ENCODE assay signal across 11 cellular contexts in the genomic region with DNA sequence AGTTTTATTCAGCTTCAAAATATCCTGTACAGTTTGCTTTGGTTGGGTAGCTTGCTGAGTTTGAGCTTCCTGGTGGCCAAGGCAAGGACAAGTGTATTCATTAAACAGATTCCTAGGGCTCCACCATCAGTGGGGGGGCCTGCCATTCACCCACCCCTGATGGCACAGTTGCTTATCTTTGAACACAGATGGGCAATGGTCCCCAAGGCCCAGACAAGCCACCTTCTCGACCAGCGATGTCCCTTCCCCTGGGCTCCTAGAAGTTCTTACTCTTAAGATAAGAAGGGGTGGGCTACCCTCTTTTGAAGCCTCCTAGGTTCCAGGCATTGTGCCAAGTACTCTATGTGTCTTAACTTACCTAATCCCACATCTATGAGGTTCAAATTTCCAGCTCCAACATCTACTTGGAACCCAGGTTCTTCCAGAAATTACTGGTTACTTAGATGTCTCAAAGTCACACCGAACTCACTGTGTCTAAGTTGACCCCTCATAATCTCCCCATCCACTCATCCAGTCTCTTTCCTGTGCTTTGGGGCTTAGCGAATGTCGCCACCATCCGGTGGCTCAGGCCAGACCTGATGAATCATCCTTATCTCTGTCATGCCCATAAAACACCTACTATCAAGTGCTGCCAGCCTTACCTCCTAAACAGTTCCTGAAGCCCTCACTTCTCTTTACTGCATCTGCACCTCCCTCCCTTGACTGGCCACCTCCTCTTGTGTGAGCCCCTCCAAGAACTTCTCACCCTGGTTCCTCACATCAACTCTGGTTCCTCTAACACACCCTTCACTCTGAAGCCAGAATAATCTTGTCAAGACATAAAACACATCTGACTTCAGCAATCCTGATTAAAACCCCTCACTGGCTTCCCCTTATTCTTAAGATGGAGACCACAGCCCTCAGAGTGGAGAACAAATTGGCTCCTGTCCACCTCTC. TPM values are rescaled to one million over a fixed set of nuclear protein-coding genes. Genes with fewer than 3 reads are reported as not detected.
A peak's percentile ranks its signal among the peaks of the same experiment; 100 is the strongest.
DNase-seq lines count a peak whose midpoint lies in the region; ATAC-seq and TF ChIP-seq lines count a peak whose summit lies in the region.
"Had no signal": no experiment of that assay in that cellular context is flagged by ENCODE, and none has a peak within 500 bp of the region (broad histone marks: within the 10 kb centered on the region; RNA-seq: fewer than 3 reads in every experiment).

No MANE protein-coding gene starts in this region.

- H3K4me1 Mint-ChIP-seq in activated naive CD8-positive, alpha-beta T cell treated with anti-CD3 and anti-CD28 coated beads, Interleukin-2, amount 50 U/mL, for 24 hours: no peaks in the 10 kb centered on the region
- H3K4me1 Mint-ChIP-seq in activated naive CD8-positive, alpha-beta T cell treated with anti-CD3 and anti-CD28 coated beads for 36 hours: no peaks in the 10 kb centered on the region
- H3K4me1 Mint-ChIP-seq in T-helper 2 cell treated with Interferon-gamma antibody and Interleukin-4, amounts not matched to agents 5 μg/mL and 100 μg/mL, for 36 hours (ENCODE audit: low read depth): no peaks in the 10 kb centered on the region
- H3K4me1 Mint-ChIP-seq in CD4-positive, alpha-beta memory T cell: no peaks in the 10 kb centered on the region

- peak; percentile 4 for DNase-seq in activated naive CD8-positive, alpha-beta T cell treated with anti-CD3 and anti-CD28 coated beads, Interleukin-2, amount 50 U/mL, for 24 hours
- DNase-seq in activated naive CD8-positive, alpha-beta T cell treated with anti-CD3 and anti-CD28 coated beads for 36 hours: no peak
- DNase-seq in OCI-LY7 (ENCODE audit: low spot score) (peak; percentile 60), hepatocyte (ENCODE audit: low spot score) (peak; percentile 52), upper lobe of right lung (peak; percentile 23)
- no peak for DNase-seq in T-helper 2 cell treated with Interferon-gamma antibody and Interleukin-4, amounts not matched to agents 5 μg/mL and 100 μg/mL, for 36 hours (ENCODE audit: low spot score)
- no peak for DNase-seq in CD4-positive, alpha-beta memory T cell

- H3K27ac ChIP-seq in OCI-LY7 (ENCODE audit: low read depth, low read length, poor library complexity, severe bottlenecking) (no peak overlapping the region), hepatocyte (no peak overlapping the region), upper lobe of right lung (no peak overlapping the region)
- H3K27ac ChIP-seq in CD4-positive, alpha-beta memory T cell (ENCODE audit: low read depth, low read length): no peak overlapping the region
- H3K27ac ChIP-seq: RWPE1 had no signal

- TF ChIP-seq CTCF in OCI-LY7 (conservative IDR thresholded peaks at IDR 0.05; ENCODE audit: low read length): peak; percentile 89
- TF ChIP-seq CTCF in hepatocyte (IDR thresholded peaks at IDR 0.05; ENCODE audit: poor library complexity): peak; percentile 53
- no peak for TF ChIP-seq CTCF in upper lobe of right lung (IDR thresholded peaks at IDR 0.05)

- H3K4me2 ChIP-seq in OCI-LY7 (ENCODE audit: low read length) (no peak overlapping the region), hepatocyte (no peak overlapping the region)

- no peaks in the 10 kb centered on the region for H3K36me3 Mint-ChIP-seq in activated naive CD8-positive, alpha-beta T cell treated with anti-CD3 and anti-CD28 coated beads, Interleukin-2, amount 50 U/mL, for 24 hours (ENCODE audit: low read depth)
- H3K36me3 Mint-ChIP-seq in activated naive CD8-positive, alpha-beta T cell treated with anti-CD3 and anti-CD28 coated beads for 36 hours: no peaks in the 10 kb centered on the region
- no peaks in the 10 kb centered on the region for H3K36me3 Mint-ChIP-seq in T-helper 2 cell treated with Interferon-gamma antibody and Interleukin-4, amounts not matched to agents 5 μg/mL and 100 μg/mL, for 36 hours (ENCODE audit: low read depth)
- H3K36me3 Mint-ChIP-seq in CD4-positive, alpha-beta memory T cell: no peaks in the 10 kb centered on the region
- H3K36me3 Mint-ChIP-seq: IgD-negative memory B cell had no signal

- H3K9me3 Mint-ChIP-seq in activated naive CD8-positive, alpha-beta T cell treated with anti-CD3 and anti-CD28 coated beads, Interleukin-2, amount 50 U/mL, for 24 hours: no peaks in the 10 kb centered on the region
- no peaks in the 10 kb centered on the region for H3K9me3 Mint-ChIP-seq in activated naive CD8-positive, alpha-beta T cell treated with anti-CD3 and anti-CD28 coated beads for 36 hours
- H3K9me3 Mint-ChIP-seq in T-helper 2 cell treated with Interferon-gamma antibody and Interleukin-4, amounts not matched to agents 5 μg/mL and 100 μg/mL, for 36 hours: no peaks in the 10 kb centered on the region
- peaks cover 0 to 2% (median 0%) of the 10 kb centered on the region in 8 donors for H3K9me3 Mint-ChIP-seq in CD4-positive, alpha-beta memory T cell

- H4K20me1 ChIP-seq in OCI-LY7 (ENCODE audit: insufficient read depth, low read length): no peaks in the 10 kb centered on the region
- H4K20me1 ChIP-seq in hepatocyte (ENCODE audit: insufficient read depth, poor library complexity, severe bottlenecking): no peaks in the 10 kb centered on the region

- BruUV-seq in OCI-LY7 (replicated peaks; lab: Mats Ljungman, UMichigan): no TSS peak

- 39% methylated on average over 6 of the region's 6 CpGs for WGBS in hepatocyte (ENCODE audit: low lambda C conversion rate, missing lambda C conversion rate)

- POLR2A ChIA-PET in OCI-LY7 (lab: Charles Lee): no interaction called here
- POLR2A ChIA-PET in CD4-positive, alpha-beta memory T cell (lab: Charles Lee; ENCODE audit: partially characterized antibody): no interaction called here

- H3K27me3 Mint-ChIP-seq in activated naive CD8-positive, alpha-beta T cell treated with anti-CD3 and anti-CD28 coated beads, Interleukin-2, amount 50 U/mL, for 24 hours: peaks cover 20% of the 10 kb centered on the region
- H3K27me3 Mint-ChIP-seq in activated naive CD8-positive, alpha-beta T cell treated with anti-CD3 and anti-CD28 coated beads for 36 hours: peaks cover 5% of the 10 kb centered on the region
- peaks cover 4% of the 10 kb centered on the region for H3K27me3 Mint-ChIP-seq in T-helper 2 cell treated with Interferon-gamma antibody and Interleukin-4, amounts not matched to agents 5 μg/mL and 100 μg/mL, for 36 hours (ENCODE audit: low read depth)
- H3K27me3 Mint-ChIP-seq in CD4-positive, alpha-beta memory T cell: peaks cover 11 to 18% of the 10 kb centered on the region in 2 donors

- H3K4me3 ChIP-seq in OCI-LY7 (ENCODE audit: low read depth, low read length, poor library complexity, severe bottlenecking) (no peak overlapping the region), hepatocyte (no peak overlapping the region), upper lobe of right lung (no peak overlapping the region)
- no peak overlapping the region for H3K4me3 ChIP-seq in CD4-positive, alpha-beta memory T cell (ENCODE audit: low read length in 2 of 2)

- no peaks in the 10 kb centered on the region for H3K9me3 ChIP-seq in OCI-LY7 (ENCODE audit: low read length)
- no peaks in the 10 kb centered on the region for H3K9me3 ChIP-seq in hepatocyte (ENCODE audit: low read depth)
- H3K9me3 ChIP-seq in upper lobe of right lung: no peaks in the 10 kb centered on the region
- no peaks in the 10 kb centered on the region for H3K9me3 ChIP-seq in CD4-positive, alpha-beta memory T cell (ENCODE audit: control insufficient read depth in 1 of 2, low read length in 2 of 2)

- H3K4me1 ChIP-seq in OCI-LY7 (ENCODE audit: insufficient read depth, low read length, poor library complexity, severe bottlenecking) (peaks cover 46% of the 10 kb centered on the region), hepatocyte (ENCODE audit: insufficient read depth) (no peaks in the 10 kb centered on the region), upper lobe of right lung (no peaks in the 10 kb centered on the region)
- H3K4me1 ChIP-seq in CD4-positive, alpha-beta memory T cell (ENCODE audit: insufficient read depth, low read length): no peaks in the 10 kb centered on the region

- H2AFZ ChIP-seq in OCI-LY7 (ENCODE audit: low read length) (no peak overlapping the region), hepatocyte (no peak overlapping the region)

- no peak overlapping the region for H3K4me3 Mint-ChIP-seq in activated naive CD8-positive, alpha-beta T cell treated with anti-CD3 and anti-CD28 coated beads, Interleukin-2, amount 50 U/mL, for 24 hours
- no peak overlapping the region for H3K4me3 Mint-ChIP-seq in activated naive CD8-positive, alpha-beta T cell treated with anti-CD3 and anti-CD28 coated beads for 36 hours
- no peak overlapping the region for H3K4me3 Mint-ChIP-seq in T-helper 2 cell treated with Interferon-gamma antibody and Interleukin-4, amounts not matched to agents 5 μg/mL and 100 μg/mL, for 36 hours
- no peak overlapping the region for H3K4me3 Mint-ChIP-seq in CD4-positive, alpha-beta memory T cell
- H3K4me3 Mint-ChIP-seq: IgD-negative memory B cell had no signal

- H3K9me2 ChIP-seq in OCI-LY7 (ENCODE audit: insufficient read depth, low read length) (no peaks in the 10 kb centered on the region), hepatocyte (replicated peaks; ENCODE audit: insufficient read depth) (no peaks in the 10 kb centered on the region)

- H3K27me3 ChIP-seq in hepatocyte: peaks cover 35% of the 10 kb centered on the region
- peaks cover 5% of the 10 kb centered on the region for H3K27me3 ChIP-seq in upper lobe of right lung
- H3K27me3 ChIP-seq in CD4-positive, alpha-beta memory T cell (ENCODE audit: insufficient read depth, low read length): no peaks in the 10 kb centered on the region

- H3K27ac Mint-ChIP-seq in activated naive CD8-positive, alpha-beta T cell treated with anti-CD3 and anti-CD28 coated beads, Interleukin-2, amount 50 U/mL, for 24 hours: no peak overlapping the region
- no peak overlapping the region for H3K27ac Mint-ChIP-seq in activated naive CD8-positive, alpha-beta T cell treated with anti-CD3 and anti-CD28 coated beads for 36 hours
- H3K27ac Mint-ChIP-seq in T-helper 2 cell treated with Interferon-gamma antibody and Interleukin-4, amounts not matched to agents 5 μg/mL and 100 μg/mL, for 36 hours: no peak overlapping the region
- H3K27ac Mint-ChIP-seq in CD4-positive, alpha-beta memory T cell: no peak overlapping the region
- H3K27ac Mint-ChIP-seq: IgD-negative memory B cell had no signal

- no peak for ATAC-seq in activated naive CD8-positive, alpha-beta T cell treated with anti-CD3 and anti-CD28 coated beads, Interleukin-2, amount 50 U/mL, for 24 hours
- ATAC-seq in upper lobe of right lung (no peak), GM18867 (IDR thresholded peaks at IDR 0.05; ENCODE audit: unreplicated experiment) (no peak)

- CTCF ChIA-PET in OCI-LY7 (lab: Charles Lee; ENCODE audit: unreplicated experiment): no interaction called here
- CTCF ChIA-PET in CD4-positive, alpha-beta memory T cell (lab: Charles Lee; ENCODE audit: partially characterized antibody): no interaction called here

- H3K79me2 ChIP-seq in OCI-LY7 (ENCODE audit: insufficient read depth, low read depth, low read length) (no peaks in the 10 kb centered on the region), hepatocyte (no peaks in the 10 kb centered on the region)

- no peaks in the 10 kb centered on the region for H3K36me3 ChIP-seq in OCI-LY7 (ENCODE audit: insufficient read depth, low read length)
- H3K36me3 ChIP-seq in hepatocyte (replicated peaks; ENCODE audit: insufficient read depth, low read depth): no peaks in the 10 kb centered on the region
- no peaks in the 10 kb centered on the region for H3K36me3 ChIP-seq in upper lobe of right lung
- H3K36me3 ChIP-seq in CD4-positive, alpha-beta memory T cell (ENCODE audit: insufficient read depth, low read length): no peaks in the 10 kb centered on the region

- intact Hi-C loops in OCI-LY7 (cut with micrococcal nuclease; ENCODE audit: unreplicated experiment) (loop anchor here (2.0 to 5.0 kb wide), 4 partner anchors 41 to 234 kb away; a partner anchor contains a TSS), upper lobe of right lung (cut with DNase I) (no loop called here)
- intact Hi-C loops in CD4-positive, alpha-beta memory T cell (cut with micrococcal nuclease): no loop called here

RNA-seq across cellular contexts. Expression of a gene that starts 50.1 kb away (rescaled TPM):
- total RNA-seq in activated naive CD8-positive, alpha-beta T cell treated with anti-CD3 and anti-CD28 coated beads for 36 hours: not detected
- total RNA-seq in OCI-LY7 (2014; rRNA removed; shearing (Covaris generic)): 2.6 and 3.5 TPM in 2 replicates
- 0.59 and 0.91 TPM in 2 replicates for total RNA-seq in OCI-LY7 (2022)
- 2.3 and 2.4 TPM in 2 replicates for total RNA-seq in hepatocyte
- polyA plus RNA-seq in hepatocyte: 0.56 and 2.2 TPM in 2 replicates
- total RNA-seq in upper lobe of right lung: 1.3 TPM
- not detected for total RNA-seq in CD4-positive, alpha-beta memory T cell
- not detected for polyA plus RNA-seq in CD4-positive, alpha-beta memory T cell
- total RNA-seq: activated CD8-positive, alpha-beta memory T cell treated with anti-CD3 and anti-CD28 coated beads for 36 hours had no signal
- polyA plus RNA-seq: IgD-negative memory B cell had no signal

Comparison
In these comparisons a context has a peak if more than half of its experiments do, and no peak if none do; other contexts are left out.
1. DNase-seq: peak in activated naive CD8-positive, alpha-beta T cell treated with anti-CD3 and anti-CD28 coated beads, Interleukin-2, amount 50 U/mL, for 24 hours (single experiment), OCI-LY7 (single experiment), hepatocyte (single experiment) and upper lobe of right lung (single experiment); none in activated naive CD8-positive, alpha-beta T cell treated with anti-CD3 and anti-CD28 coated beads for 36 hours (single experiment), T-helper 2 cell treated with Interferon-gamma antibody and Interleukin-4, amounts not matched to agents 5 μg/mL and 100 μg/mL, for 36 hours (single experiment) and CD4-positive, alpha-beta memory T cell (0 of 5).